15 cellular contexts compared by ENCODE assay signal in the genomic region with DNA sequence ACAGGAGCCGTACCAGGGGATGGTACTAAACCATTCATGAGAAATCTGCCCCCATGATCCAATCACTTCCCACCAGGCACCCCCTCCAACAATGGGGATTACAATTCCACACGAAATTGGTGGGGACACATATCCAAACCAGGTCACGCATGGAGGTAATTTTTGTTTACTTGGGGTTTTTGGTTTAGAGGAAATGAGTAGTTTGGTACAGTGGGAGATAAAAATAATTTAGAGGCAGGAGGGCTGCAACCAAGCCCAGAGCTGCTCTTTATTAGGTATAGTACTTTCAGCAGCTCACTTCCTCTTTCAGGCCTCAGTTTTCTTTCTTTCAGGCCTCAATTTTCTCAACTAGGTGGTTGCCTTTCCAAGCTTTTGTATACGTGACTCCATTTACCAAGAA. TPM values are rescaled to one million over a fixed set of nuclear protein-coding genes. Genes with fewer than 3 reads are reported as not detected.
DNase-seq lines count a peak whose midpoint lies in the region; ATAC-seq and TF ChIP-seq lines count a peak whose summit lies in the region.
"Had no signal": no experiment of that assay in that cellular context is flagged by ENCODE, and none has a peak within 500 bp of the region (broad histone marks: within the 10 kb centered on the region; RNA-seq: fewer than 3 reads in every experiment).

No MANE protein-coding gene starts in this region.

- H3K9me3 ChIP-seq in lower lobe of right lung, result no peaks in the 10 kb centered on the region
- H3K9me3 ChIP-seq: BLaER1 treated with 17β-estradiol and CSF1 and Interleukin-3, amounts not matched to agents 10 nM and 100 nM had no signal

- H3K36me3 ChIP-seq in lower lobe of right lung, result no peaks in the 10 kb centered on the region
- H3K36me3 ChIP-seq: BLaER1 treated with 17β-estradiol and CSF1 and Interleukin-3, amounts not matched to agents 10 nM and 100 nM had no signal

- intact Hi-C loops in lower lobe of right lung (cut with DNase I), result no loop called here

- H3K4me1 ChIP-seq in lower lobe of right lung, result no peaks in the 10 kb centered on the region

- no peak for TF ChIP-seq CTCF in VCaP (conservative IDR thresholded peaks at IDR 0.05)
- TF ChIP-seq CTCF in lower lobe of right lung (IDR thresholded peaks at IDR 0.05), result no peak
- no peak for TF ChIP-seq CTCF in GM20000 (IDR thresholded peaks at IDR 0.05; ENCODE audit: extremely low read depth, missing control alignments)

- DNase-seq in foreskin melanocyte, result no peak
- DNase-seq in lower lobe of right lung, result no peak
- DNase-seq in NCI-H2196 (lab: John Stamatoyannopoulos, UW; ENCODE audit: unreplicated experiment), result no peak
- no peak for DNase-seq in GM20000 (ENCODE audit: low spot score)
- DNase-seq: activated CD8-positive, alpha-beta memory T cell treated with anti-CD3 and anti-CD28 coated beads for 24 hours; dermis blood vessel endothelial cell; glutamatergic neuron; IMR-90; NCI-H2081 treated with DMSO at 0.1 percent for 48 hours had no signal

- no peaks in the 10 kb centered on the region for H3K27me3 ChIP-seq in lower lobe of right lung (ENCODE audit: low read depth)
- H3K27me3 ChIP-seq: BLaER1 treated with 17β-estradiol and CSF1 and Interleukin-3, amounts not matched to agents 10 nM and 100 nM had no signal

- H3K27ac ChIP-seq in VCaP, result peak overlapping the region; percentile 13
- no peak overlapping the region for H3K27ac ChIP-seq in lower lobe of right lung
- H3K27ac ChIP-seq: BLaER1 treated with 17β-estradiol and CSF1 and Interleukin-3, amounts not matched to agents 10 nM and 100 nM had no signal

- peak; percentile 80 for ATAC-seq in GM18868 (IDR thresholded peaks at IDR 0.05; ENCODE audit: unreplicated experiment)
- ATAC-seq in GM21576 (IDR thresholded peaks at IDR 0.05; ENCODE audit: unreplicated experiment), result peak; percentile 91
- peak; percentile 71 for ATAC-seq in HG03108 (IDR thresholded peaks at IDR 0.05; ENCODE audit: unreplicated experiment)
- ATAC-seq in lower lobe of right lung, result no peak

- H3K4me3 ChIP-seq in lower lobe of right lung, result no peak overlapping the region
- H3K4me3 ChIP-seq: BLaER1 treated with 17β-estradiol and CSF1 and Interleukin-3, amounts not matched to agents 10 nM and 100 nM had no signal

RNA-seq across cellular contexts. Expression of a gene that starts 23.2 kb away (rescaled TPM):
- total RNA-seq in lower lobe of right lung, result 13.6 TPM
- total RNA-seq: G401 had no signal

Comparison
In these comparisons a context has a peak if more than half of its experiments do, and no peak if none do; other contexts are left out.
1. ATAC-seq: peak in GM18868 (single experiment), GM21576 (single experiment) and HG03108 (single experiment); none in lower lobe of right lung (0 of 2).